In genomic region chr16:30521873-30522641, GRCh38 we compare ENCODE assay signal across 1 cellular context.
TF ChIP-seq lines count a peak whose summit lies in the region.

No MANE protein-coding gene starts in this region.

TF ChIP-seq in HepG2, 621 proteins besides CTCF, POLR2A, EP300 and RAD21 (continued from another document and continues in another):
- TF ChIP-seq LRRFIP1 (CRISPR knock-in tag; conservative IDR thresholded peaks at IDR 0.05) (no peak), CHD4 (IDR thresholded peaks at IDR 0.05; ENCODE audit: borderline replicate concordance, low read length) (no peak), ZNF510 (CRISPR knock-in tag; IDR thresholded peaks at IDR 0.05; ENCODE audit: low read depth) (no peak), ZNF275 (CRISPR knock-in tag; IDR thresholded peaks at IDR 0.05; ENCODE audit: borderline replicate concordance) (no peak; the same call in 1 of the 2 replicates), TFE3 (CRISPR knock-in tag; IDR thresholded peaks at IDR 0.05) (0 out of 2 replicates have a peak, but pooled peaks have one; percentile 26), ZNF225 (CRISPR knock-in tag; IDR thresholded peaks at IDR 0.05) (peak; percentile 22; the same call in 1 of the 2 replicates), NFE2L2 (IDR thresholded peaks at IDR 0.05; ENCODE audit: low read length) (no peak), PCBP1 (IDR thresholded peaks at IDR 0.05; ENCODE audit: borderline replicate concordance, low read depth, low read length) (no peak), ZNF781 (CRISPR knock-in tag; IDR thresholded peaks at IDR 0.05; ENCODE audit: borderline replicate concordance, not compliant biosample characterization) (no peak), MEIS2 (CRISPR knock-in tag; IDR thresholded peaks at IDR 0.05) (no peak), ZNF772 (CRISPR knock-in tag; IDR thresholded peaks at IDR 0.05) (no peak; the same call in 1 of the 2 replicates), ZFP82 (CRISPR knock-in tag; IDR thresholded peaks at IDR 0.05; ENCODE audit: borderline replicate concordance) (no peak), ZNF782 (CRISPR knock-in tag; IDR thresholded peaks at IDR 0.05; ENCODE audit: borderline replicate concordance) (peak; percentile 76; the same call in 1 of the 2 replicates), HNRNPLL (IDR thresholded peaks at IDR 0.05; ENCODE audit: low read depth, low read length, poor library complexity, severe bottlenecking) (no peak), TBL1XR1 (IDR thresholded peaks at IDR 0.05; ENCODE audit: borderline replicate concordance, low read length, partially characterized antibody) (no peak), MBNL3 (CRISPR knock-in tag; conservative IDR thresholded peaks at IDR 0.05) (no peak), SOX5 (CRISPR knock-in tag; IDR thresholded peaks at IDR 0.05; ENCODE audit: borderline replicate concordance) (peak; percentile 28; the same call in 1 of the 2 replicates), ZNF329 (CRISPR knock-in tag; IDR thresholded peaks at IDR 0.05; ENCODE audit: low read depth) (no peak), ZSCAN29 (CRISPR knock-in tag; conservative IDR thresholded peaks at IDR 0.05) (no peak; the same call in 1 of the 2 replicates), ZNF136 (CRISPR knock-in tag; IDR thresholded peaks at IDR 0.05; ENCODE audit: low read depth) (no peak), CBX2 (IDR thresholded peaks at IDR 0.05; ENCODE audit: low read depth, low read length) (no peak), CBX2 (CRISPR knock-in tag; IDR thresholded peaks at IDR 0.05; ENCODE audit: low read depth) (no peak), NCOR1 (IDR thresholded peaks at IDR 0.05; ENCODE audit: borderline replicate concordance, low read length) (0 out of 2 replicates have a peak, but pooled peaks have one; percentile 18), SKI (IDR thresholded peaks at IDR 0.05; ENCODE audit: partially characterized antibody) (no peak), U2AF1 (optimal IDR thresholded peaks at IDR 0.05; ENCODE audit: low read depth, low read length) (no peak), RELA (CRISPR knock-in tag; IDR thresholded peaks at IDR 0.05) (no peak), ZSCAN5A (CRISPR knock-in tag; IDR thresholded peaks at IDR 0.05; ENCODE audit: borderline replicate concordance) (no peak), ZNF460 (CRISPR knock-in tag; IDR thresholded peaks at IDR 0.05; ENCODE audit: borderline replicate concordance) (no peak), ZNF468 (CRISPR knock-in tag; IDR thresholded peaks at IDR 0.05) (no peak), CREB1 (IDR thresholded peaks at IDR 0.05) (peak; percentile 94), CREB1 (CRISPR knock-in tag; IDR thresholded peaks at IDR 0.05) (peak; percentile 95), HNF1A (IDR thresholded peaks at IDR 0.05; ENCODE audit: low read depth) (peak; percentile 90), HNF1A (CRISPR knock-in tag; IDR thresholded peaks at IDR 0.05; ENCODE audit: borderline replicate concordance) (peak; percentile 89), DNMT3B (CRISPR knock-in tag; conservative IDR thresholded peaks at IDR 0.05) (no peak), ZNF660 (CRISPR knock-in tag; IDR thresholded peaks at IDR 0.05; ENCODE audit: borderline replicate concordance, low read depth) (no peak), HCFC1 (IDR thresholded peaks at IDR 0.05; ENCODE audit: low read depth, low read length) (no peak), HINFP (CRISPR knock-in tag; IDR thresholded peaks at IDR 0.05; ENCODE audit: low read depth) (0 out of 2 replicates have a peak, but pooled peaks have one; percentile 23), RARA (CRISPR knock-in tag; IDR thresholded peaks at IDR 0.05) (0 out of 2 replicates have a peak, but pooled peaks have one; percentile 22)
- TF ChIP-seq, protein P1, sequence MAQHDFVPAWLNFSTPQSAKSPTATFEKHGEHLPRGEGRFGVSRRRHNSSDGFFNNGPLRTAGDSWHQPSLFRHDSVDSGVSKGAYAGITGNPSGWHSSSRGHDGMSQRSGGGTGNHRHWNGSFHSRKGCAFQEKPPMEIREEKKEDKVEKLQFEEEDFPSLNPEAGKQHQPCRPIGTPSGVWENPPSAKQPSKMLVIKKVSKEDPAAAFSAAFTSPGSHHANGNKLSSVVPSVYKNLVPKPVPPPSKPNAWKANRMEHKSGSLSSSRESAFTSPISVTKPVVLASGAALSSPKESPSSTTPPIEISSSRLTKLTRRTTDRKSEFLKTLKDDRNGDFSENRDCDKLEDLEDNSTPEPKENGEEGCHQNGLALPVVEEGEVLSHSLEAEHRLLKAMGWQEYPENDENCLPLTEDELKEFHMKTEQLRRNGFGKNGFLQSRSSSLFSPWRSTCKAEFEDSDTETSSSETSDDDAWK (CRISPR knock-in tag; IDR thresholded peaks at IDR 0.05) = no peak
- TF ChIP-seq, protein P2, sequence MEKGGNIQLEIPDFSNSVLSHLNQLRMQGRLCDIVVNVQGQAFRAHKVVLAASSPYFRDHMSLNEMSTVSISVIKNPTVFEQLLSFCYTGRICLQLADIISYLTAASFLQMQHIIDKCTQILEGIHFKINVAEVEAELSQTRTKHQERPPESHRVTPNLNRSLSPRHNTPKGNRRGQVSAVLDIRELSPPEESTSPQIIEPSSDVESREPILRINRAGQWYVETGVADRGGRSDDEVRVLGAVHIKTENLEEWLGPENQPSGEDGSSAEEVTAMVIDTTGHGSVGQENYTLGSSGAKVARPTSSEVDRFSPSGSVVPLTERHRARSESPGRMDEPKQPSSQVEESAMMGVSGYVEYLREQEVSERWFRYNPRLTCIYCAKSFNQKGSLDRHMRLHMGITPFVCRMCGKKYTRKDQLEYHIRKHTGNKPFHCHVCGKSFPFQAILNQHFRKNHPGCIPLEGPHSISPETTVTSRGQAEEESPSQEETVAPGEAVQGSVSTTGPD (CRISPR knock-in tag; IDR thresholded peaks at IDR 0.05) = peak; percentile 53; the same call in 1 of the 2 replicates
- TF ChIP-seq, protein P3, sequence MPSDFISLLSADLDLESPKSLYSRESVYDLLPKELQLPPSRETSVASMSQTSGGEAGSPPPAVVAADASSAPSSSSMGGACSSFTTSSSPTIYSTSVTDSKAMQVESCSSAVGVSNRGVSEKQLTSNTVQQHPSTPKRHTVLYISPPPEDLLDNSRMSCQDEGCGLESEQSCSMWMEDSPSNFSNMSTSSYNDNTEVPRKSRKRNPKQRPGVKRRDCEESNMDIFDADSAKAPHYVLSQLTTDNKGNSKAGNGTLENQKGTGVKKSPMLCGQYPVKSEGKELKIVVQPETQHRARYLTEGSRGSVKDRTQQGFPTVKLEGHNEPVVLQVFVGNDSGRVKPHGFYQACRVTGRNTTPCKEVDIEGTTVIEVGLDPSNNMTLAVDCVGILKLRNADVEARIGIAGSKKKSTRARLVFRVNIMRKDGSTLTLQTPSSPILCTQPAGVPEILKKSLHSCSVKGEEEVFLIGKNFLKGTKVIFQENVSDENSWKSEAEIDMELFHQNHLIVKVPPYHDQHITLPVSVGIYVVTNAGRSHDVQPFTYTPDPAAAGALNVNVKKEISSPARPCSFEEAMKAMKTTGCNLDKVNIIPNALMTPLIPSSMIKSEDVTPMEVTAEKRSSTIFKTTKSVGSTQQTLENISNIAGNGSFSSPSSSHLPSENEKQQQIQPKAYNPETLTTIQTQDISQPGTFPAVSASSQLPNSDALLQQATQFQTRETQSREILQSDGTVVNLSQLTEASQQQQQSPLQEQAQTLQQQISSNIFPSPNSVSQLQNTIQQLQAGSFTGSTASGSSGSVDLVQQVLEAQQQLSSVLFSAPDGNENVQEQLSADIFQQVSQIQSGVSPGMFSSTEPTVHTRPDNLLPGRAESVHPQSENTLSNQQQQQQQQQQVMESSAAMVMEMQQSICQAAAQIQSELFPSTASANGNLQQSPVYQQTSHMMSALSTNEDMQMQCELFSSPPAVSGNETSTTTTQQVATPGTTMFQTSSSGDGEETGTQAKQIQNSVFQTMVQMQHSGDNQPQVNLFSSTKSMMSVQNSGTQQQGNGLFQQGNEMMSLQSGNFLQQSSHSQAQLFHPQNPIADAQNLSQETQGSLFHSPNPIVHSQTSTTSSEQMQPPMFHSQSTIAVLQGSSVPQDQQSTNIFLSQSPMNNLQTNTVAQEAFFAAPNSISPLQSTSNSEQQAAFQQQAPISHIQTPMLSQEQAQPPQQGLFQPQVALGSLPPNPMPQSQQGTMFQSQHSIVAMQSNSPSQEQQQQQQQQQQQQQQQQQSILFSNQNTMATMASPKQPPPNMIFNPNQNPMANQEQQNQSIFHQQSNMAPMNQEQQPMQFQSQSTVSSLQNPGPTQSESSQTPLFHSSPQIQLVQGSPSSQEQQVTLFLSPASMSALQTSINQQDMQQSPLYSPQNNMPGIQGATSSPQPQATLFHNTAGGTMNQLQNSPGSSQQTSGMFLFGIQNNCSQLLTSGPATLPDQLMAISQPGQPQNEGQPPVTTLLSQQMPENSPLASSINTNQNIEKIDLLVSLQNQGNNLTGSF (CRISPR knock-in tag; IDR thresholded peaks at IDR 0.05) = no peak
